17 cellular contexts compared by ENCODE assay signal in genomic region chr4:150974750-150975149, GRCh38. TPM values are rescaled to one million over a fixed set of nuclear protein-coding genes. Genes with fewer than 3 reads are reported as not detected.
DNase-seq lines count a peak whose midpoint lies in the region; ATAC-seq, FAIRE-seq and TF ChIP-seq lines count a peak whose summit lies in the region.
"Had no signal": no experiment of that assay in that cellular context is flagged by ENCODE, and none has a peak within 500 bp of the region (broad histone marks: within the 10 kb centered on the region; RNA-seq: fewer than 3 reads in every experiment).

No MANE protein-coding gene starts in this region.

- FAIRE-seq in pancreas (lab: Jason Lieb, UNC): no peak
- FAIRE-seq: A204.1 had no signal

- H3K4me3 ChIP-seq in LNCaP clone FGC (ENCODE audit: low read depth, low read length) (peak overlapping the region; percentile 11), pancreas (no peak overlapping the region)
- H3K4me3 ChIP-seq: GM23338, spleen had no signal

- 64 to 80% methylated on average over 1 of the region's 1 CpG for WGBS in pancreas, 2 donors

- TF ChIP-seq CTCF in C4-2B (conservative IDR thresholded peaks at IDR 0.05): no peak
- TF ChIP-seq CTCF in LNCaP clone FGC (IDR thresholded peaks at IDR 0.05; ENCODE audit: control insufficient read depth, extremely low read depth, insufficient read depth): no peak
- TF ChIP-seq CTCF in pancreas (IDR thresholded peaks at IDR 0.05): no peak

- ATAC-seq in GM19452 (IDR thresholded peaks at IDR 0.05; ENCODE audit: unreplicated experiment): peak; percentile 61
- peak; percentile 64 for ATAC-seq in HG02852 (IDR thresholded peaks at IDR 0.05; ENCODE audit: unreplicated experiment)
- ATAC-seq in pancreas: no peak
- ATAC-seq: GM23338 had no signal

- no peak for DNase-seq in LNCaP clone FGC (ENCODE audit: low read depth)
- DNase-seq in SIG-M5 treated with dmso at 0.1 percent for 504 hours (lab: John Stamatoyannopoulos, UW; ENCODE audit: unreplicated experiment): no peak
- DNase-seq in activated CD4-positive, alpha-beta T cell treated with anti-CD3 and anti-CD28 coated beads, Interleukin-2, amount 50 U/mL, for 4 hours: no peak
- no peak for DNase-seq in pancreas
- no peak for DNase-seq in NCI-H748 treated with DMSO at 0.1 percent for 48 hours (lab: John Stamatoyannopoulos, UW)
- DNase-seq: activated CD4-positive, CD25-positive, alpha-beta regulatory T cell treated with anti-CD3 and anti-CD28 coated beads, Interleukin-2, amount 50 U/mL, for 72 hours; Calu3; effector memory CD4-positive, alpha-beta T cell; NCI-H1417; spleen; trophoblast cell had no signal

- no peaks in the 10 kb centered on the region for H3K27me3 ChIP-seq in pancreas
- H3K27me3 ChIP-seq: neutrophil, spleen had no signal

- H3K4me1 ChIP-seq in pancreas: peaks cover 6 to 17% (median 16%) of the 10 kb centered on the region in 3 donors

- intact Hi-C loops in pancreas (cut with DNase I): no loop called here

- no peaks in the 10 kb centered on the region for H3K9me3 ChIP-seq in pancreas
- H3K9me3 ChIP-seq: neutrophil had no signal

- no peaks in the 10 kb centered on the region for H3K36me3 ChIP-seq in pancreas
- H3K36me3 ChIP-seq: neutrophil had no signal

- H3K27ac ChIP-seq in C4-2B: peak overlapping the region; percentile 39
- no peak overlapping the region for H3K27ac ChIP-seq in pancreas
- H3K27ac ChIP-seq: neutrophil, spleen had no signal

RNA-seq across cellular contexts. Expression of gene LRBA, which starts 40.3 kb away (rescaled TPM):
- total RNA-seq in pancreas: 10 to 100 TPM; 20.3 to 35.3 (median 26.7) TPM
- 10 to 100 TPM in 1 of 2 donors, 1 to 10 TPM in 1; 6.6 to 17.8 TPM for polyA plus RNA-seq in pancreas

Comparison
In these comparisons a context has a peak if more than half of its experiments do, and no peak if none do; other contexts are left out.
1. ATAC-seq: peak in GM19452 (single experiment) and HG02852 (single experiment); none in pancreas (0 of 4).